Comparison of ENCODE assay signal across 7 cellular contexts in genomic region chr14:39174560-39175444, GRCh38. TPM values are rescaled to one million over a fixed set of nuclear protein-coding genes. Genes with fewer than 3 reads are reported as not detected.
A peak's percentile ranks its signal among the peaks of the same experiment; 100 is the strongest.
DNase-seq lines count a peak whose midpoint lies in the region; ATAC-seq and TF ChIP-seq lines count a peak whose summit lies in the region.

PNN (plus strand) TSS chr14:39175254; CDS start chr14:39175280, 26 bp downstream.

- no peaks in the 10 kb centered on the region for H3K9me2 ChIP-seq in hepatocyte (replicated peaks; ENCODE audit: insufficient read depth)

- no peak for TF ChIP-seq CTCF in hepatocyte (IDR thresholded peaks at IDR 0.05; ENCODE audit: poor library complexity)

- DNase-seq in NCI-H2081 (lab: John Stamatoyannopoulos, UW) (peak; percentile 98 to 99), T1000 (lab: John Stamatoyannopoulos, UW) (peak; percentile 96), astrocyte of the hippocampus (ENCODE audit: low read depth, low spot score) (peak; percentile 100), hepatocyte (ENCODE audit: low spot score) (peak; percentile 98), renal cortical epithelial cell (ENCODE audit: low read depth) (peak; percentile 99)

- ATAC-seq in GM18508 (IDR thresholded peaks at IDR 0.05; ENCODE audit: insufficient read depth, unreplicated experiment) = peak; percentile 91
- ATAC-seq in HG03025 (IDR thresholded peaks at IDR 0.05; ENCODE audit: low FRiP score, unreplicated experiment) = peak; percentile 91

- peak within 1 kb of the TSS; percentile 89 for H3K4me3 ChIP-seq in hepatocyte

- no peaks in the 10 kb centered on the region for H3K27me3 ChIP-seq in hepatocyte

- 6% methylated on average over 56 of the region's 56 CpGs for WGBS in hepatocyte (ENCODE audit: low lambda C conversion rate, missing lambda C conversion rate)

- H3K36me3 ChIP-seq in hepatocyte (replicated peaks; ENCODE audit: insufficient read depth, low read depth) = peaks cover 6% of the 10 kb centered on the region

- H3K79me2 ChIP-seq in hepatocyte = peaks cover 46% of the 10 kb centered on the region

- peak within 1 kb of the TSS; percentile 42 for H2AFZ ChIP-seq in hepatocyte

- peak within 1 kb of the TSS; percentile 96 for H3K27ac ChIP-seq in hepatocyte

- H3K4me2 ChIP-seq in hepatocyte = peak within 1 kb of the TSS; percentile 86

- peaks cover 10% of the 10 kb centered on the region for H3K4me1 ChIP-seq in hepatocyte (ENCODE audit: insufficient read depth)

- H3K9me3 ChIP-seq in hepatocyte (ENCODE audit: low read depth) = no peaks in the 10 kb centered on the region

- peaks cover 26% of the 10 kb centered on the region for H4K20me1 ChIP-seq in hepatocyte (ENCODE audit: insufficient read depth, poor library complexity, severe bottlenecking)

RNA-seq across cellular contexts. Expression of gene PNN, which starts in this region (rescaled TPM):
- total RNA-seq in hepatocyte (30.9 and 34.8 TPM in 2 replicates), renal cortical epithelial cell (17.2 and 43.2 TPM in 2 replicates)
- polyA plus RNA-seq in hepatocyte = 49.3 and 89.1 TPM in 2 replicates

Comparison
In these comparisons a context has a peak if more than half of its experiments do, and no peak if none do; other contexts are left out.
1. Peak in every context shown above with its lines: DNase-seq, ATAC-seq, H3K4me3 ChIP-seq and H3K27ac ChIP-seq.